In genomic region chr21:25427828-25428227, GRCh38 we compare ENCODE assay signal across 21 cellular contexts.
"Had no signal": no experiment of that assay in that cellular context is flagged by ENCODE, and none has a peak within 500 bp of the region (broad histone marks: within the 10 kb centered on the region; RNA-seq: fewer than 3 reads in every experiment).

No MANE protein-coding gene starts in this region.

- FAIRE-seq: astrocyte, bronchial epithelial cell, TTC549 had no signal

- H3K4me3 ChIP-seq: right atrium auricular region, skin epidermis, stomach, testis, upper lobe of left lung had no signal

- H3K4me1 ChIP-seq: foreskin keratinocyte, right atrium auricular region, stomach, testis, upper lobe of left lung had no signal

- H3K9me3 Mint-ChIP-seq: nephron progenitor cell; T-helper 1 cell treated with Interleukin-12 subunit alpha and Interleukin-12 subunit beta and Interleukin-4 antibody, amounts not matched to agents 30 μg/mL and 1 μg/mL, for 36 hours had no signal

- H3K27ac Mint-ChIP-seq: dendritic cell treated with granulocyte-macrophage colony-stimulating factor and Interleukin-4, amounts not matched to agents 40 ng/mL and 50 ng/mL, for 4 days; nephron progenitor cell; progenitor cell of endocrine pancreas had no signal

- H3K27me3 Mint-ChIP-seq: dendritic cell treated with granulocyte-macrophage colony-stimulating factor and Interleukin-4, amounts not matched to agents 40 ng/mL and 50 ng/mL, for 4 days had no signal

- H3K4me3 Mint-ChIP-seq: dendritic cell treated with granulocyte-macrophage colony-stimulating factor and Interleukin-4, amounts not matched to agents 40 ng/mL and 50 ng/mL, for 4 days; nephron progenitor cell; T-helper 1 cell treated with Interleukin-12 subunit alpha and Interleukin-12 subunit beta and Interleukin-4 antibody, amounts not matched to agents 30 μg/mL and 1 μg/mL, for 36 hours had no signal

- H3K36me3 ChIP-seq: right atrium auricular region, stomach, upper lobe of left lung had no signal

- H3K4me1 Mint-ChIP-seq: nephron progenitor cell had no signal

- H3K27me3 ChIP-seq: right atrium auricular region, stomach, testis, upper lobe of left lung had no signal

- H3K27ac ChIP-seq: foreskin keratinocyte, right atrium auricular region, skin epidermis, stomach, testis, upper lobe of left lung had no signal

- H3K9me3 ChIP-seq: right atrium auricular region, stomach, testis, upper lobe of left lung had no signal

- ATAC-seq: left ventricle myocardium superior had no signal

- DNase-seq: activated CD4-positive, alpha-beta T cell treated with anti-CD3 and anti-CD28 coated beads, Interleukin-2, amount 50 U/mL, for 4 hours; activated CD4-positive, CD25-positive, alpha-beta regulatory T cell; activated CD8-positive, alpha-beta memory T cell treated with anti-CD3 and anti-CD28 coated beads, Interleukin-2, amount 50 U/mL, for 48 hours; effector memory CD4-positive, alpha-beta T cell; left ventricle myocardium superior; mesenchymal stem cell; nephron progenitor cell; stimulated activated CD4-positive, alpha-beta T cell treated with anti-CD3 and anti-CD28 coated beads, Interleukin-15, amount 100 ng/mL, for 24 hours; stimulated activated CD4-positive, alpha-beta T cell treated with anti-CD3 and anti-CD28 coated beads, Interleukin-4, amount 100 ng/mL, for 1 hour; stomach; testis; upper lobe of left lung had no signal
